1 cellular context compared by ENCODE assay signal in genomic region chr21:29257701-29258100, GRCh38.
TF ChIP-seq lines count a peak whose summit lies in the region.

No MANE protein-coding gene starts in this region.

TF ChIP-seq in A549, 52 proteins besides CTCF, POLR2A, EP300 and RAD21 (continued from another document):
- TF ChIP-seq HES2 (IDR thresholded peaks at IDR 0.05) = no peak
